In the genomic region with DNA sequence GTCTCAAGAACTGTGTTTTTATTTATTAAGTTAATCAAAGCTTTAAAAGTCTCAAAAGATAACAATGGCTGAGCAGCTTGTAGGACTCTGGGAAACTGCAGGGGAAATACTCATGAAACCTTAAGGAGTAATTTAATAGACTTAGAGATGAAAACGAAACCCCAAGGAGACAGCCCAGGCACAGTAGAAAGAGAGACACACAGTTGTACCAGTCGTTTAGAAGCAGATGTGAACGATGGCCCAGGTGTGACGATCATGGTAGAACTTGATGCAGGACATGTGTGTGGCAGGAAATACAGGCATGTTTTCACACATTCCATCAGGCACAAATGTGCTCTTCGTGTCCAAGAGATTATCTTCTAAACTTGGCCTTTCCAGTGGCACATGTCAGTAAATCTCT, we compare ENCODE assay signal across 24 cellular contexts.
"Had no signal": no experiment of that assay in that cellular context is flagged by ENCODE, and none has a peak within 500 bp of the region (broad histone marks: within the 10 kb centered on the region; RNA-seq: fewer than 3 reads in every experiment).

No MANE protein-coding gene starts in this region.

- FAIRE-seq: HTR-8/SVneo had no signal

- H3K9me3 ChIP-seq: MG63, SJCRH30 had no signal

- H3K36me3 ChIP-seq: MG63, SJCRH30 had no signal

- DNase-seq: Karpas-422, KG1, MG63, NCI-H1092 treated with DMSO at 0.1 percent for 48 hours, NCI-H1417, NCI-H1436 treated with DMSO at 0.1 percent for 48 hours, NCI-H1694, NCI-H187 treated with DMSO at 0.1 percent for 48 hours, NCI-H2029 treated with DMSO at 0.1 percent for 48 hours, NCI-H2171 treated with DMSO at 0.1 percent for 48 hours, NCI-H345, NCI-H446 treated with DMSO at 0.1 percent for 48 hours, NCI-H510A treated with DMSO at 0.1 percent for 48 hours, NCI-H526 treated with DMSO at 0.1 percent for 48 hours, NCI-H748 treated with DMSO at 0.1 percent for 48 hours, PC-3, SHP77 treated with DMSO at 0.1 percent for 48 hours, SJCRH30, T-helper 1 cell had no signal

- H3K4me3 ChIP-seq: MG63, SJCRH30 had no signal

- H3K27me3 ChIP-seq: MG63 had no signal

- H3K4me1 ChIP-seq: SJCRH30 had no signal

- ATAC-seq: Panc1, PC-3, Right ventricle myocardium inferior, SK-N-SH treated with all-trans-retinoic acid at 6 μM for 48 hours had no signal

- H3K27ac ChIP-seq: HL-60, SJCRH30 had no signal
